Comparison of ENCODE assay signal across 13 cellular contexts in the genomic region with DNA sequence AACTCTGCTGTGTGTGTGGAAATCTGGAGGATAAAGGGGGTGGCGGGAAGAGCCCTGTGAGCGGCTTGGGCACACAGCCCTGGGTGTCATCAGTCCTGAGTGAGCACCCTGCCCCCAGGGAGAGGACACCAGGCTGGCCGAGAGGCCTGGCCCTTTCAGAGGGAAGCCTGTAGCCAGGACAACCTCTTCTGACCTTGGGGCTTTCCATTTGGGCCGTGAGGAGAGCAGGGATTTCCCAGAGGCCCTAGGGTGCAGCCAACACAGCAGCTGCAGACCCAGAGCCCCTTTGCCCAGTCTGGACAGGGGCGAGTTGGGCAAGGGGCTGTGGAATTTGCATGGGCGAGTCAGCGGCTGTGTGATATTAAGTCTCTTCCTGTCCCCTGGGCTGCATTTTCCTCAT.
"Had no signal": no experiment of that assay in that cellular context is flagged by ENCODE, and none has a peak within 500 bp of the region (broad histone marks: within the 10 kb centered on the region; RNA-seq: fewer than 3 reads in every experiment).

No MANE protein-coding gene starts in this region.

- H3K27ac Mint-ChIP-seq: activated T-helper 2 cell treated with anti-CD3 and anti-CD28 coated beads, Interferon-gamma antibody, Interleukin-2, Interleukin-4, amounts not matched to agents 10 μg/mL and 5 μg/mL and 100 μg/mL, durations not matched to agents 14 hours and 24 hours and 36 hours; stimulated activated memory B cell treated with anti-CD40 and anti-IgM and Interleukin-4, amounts not matched to agents 10 μg/mL and 1 μg/mL and 100 μg/mL, for 72 hours had no signal

- H3K36me3 ChIP-seq: pancreas, transverse colon had no signal

- H3K27ac ChIP-seq: pancreas, transverse colon, VCaP had no signal

- H3K9me3 Mint-ChIP-seq: activated T-helper 2 cell treated with anti-CD3 and anti-CD28 coated beads, Interferon-gamma antibody, Interleukin-2, Interleukin-4, amounts not matched to agents 10 μg/mL and 5 μg/mL and 100 μg/mL, durations not matched to agents 14 hours and 24 hours and 36 hours; neural crest cell; stimulated activated memory B cell treated with anti-CD40 and anti-IgM and Interleukin-4, amounts not matched to agents 10 μg/mL and 1 μg/mL and 100 μg/mL, for 72 hours had no signal

- H3K27me3 ChIP-seq: dorsolateral prefrontal cortex, pancreas, transverse colon had no signal

- H3K27me3 Mint-ChIP-seq: stimulated activated memory B cell treated with anti-CD40 and anti-IgM and Interleukin-4, amounts not matched to agents 10 μg/mL and 1 μg/mL and 100 μg/mL, for 72 hours had no signal

- ATAC-seq: stimulated activated memory B cell treated with anti-CD40 and anti-IgM and Interleukin-4, amounts not matched to agents 10 μg/mL and 1 μg/mL and 100 μg/mL, for 72 hours had no signal

- H3K4me3 Mint-ChIP-seq: neural crest cell; stimulated activated memory B cell treated with anti-CD40 and anti-IgM and Interleukin-4, amounts not matched to agents 10 μg/mL and 1 μg/mL and 100 μg/mL, for 72 hours had no signal

- DNase-seq: activated naive CD4-positive, alpha-beta T cell treated with anti-CD3 and anti-CD28 coated beads, Interleukin-2, amount 50 U/mL, for 16 hours; activated T-cell treated with anti-CD3 and anti-CD28 coated beads for 4 hours; dorsolateral prefrontal cortex; retina; substantia nigra; T-helper 1 cell; transverse colon had no signal

- H3K9me3 ChIP-seq: pancreas, transverse colon had no signal

- H3K4me3 ChIP-seq: dorsolateral prefrontal cortex, pancreas, smooth muscle cell, transverse colon had no signal

- H3K4me1 ChIP-seq: pancreas, transverse colon had no signal
